21 cellular contexts compared by ENCODE assay signal in the genomic region with DNA sequence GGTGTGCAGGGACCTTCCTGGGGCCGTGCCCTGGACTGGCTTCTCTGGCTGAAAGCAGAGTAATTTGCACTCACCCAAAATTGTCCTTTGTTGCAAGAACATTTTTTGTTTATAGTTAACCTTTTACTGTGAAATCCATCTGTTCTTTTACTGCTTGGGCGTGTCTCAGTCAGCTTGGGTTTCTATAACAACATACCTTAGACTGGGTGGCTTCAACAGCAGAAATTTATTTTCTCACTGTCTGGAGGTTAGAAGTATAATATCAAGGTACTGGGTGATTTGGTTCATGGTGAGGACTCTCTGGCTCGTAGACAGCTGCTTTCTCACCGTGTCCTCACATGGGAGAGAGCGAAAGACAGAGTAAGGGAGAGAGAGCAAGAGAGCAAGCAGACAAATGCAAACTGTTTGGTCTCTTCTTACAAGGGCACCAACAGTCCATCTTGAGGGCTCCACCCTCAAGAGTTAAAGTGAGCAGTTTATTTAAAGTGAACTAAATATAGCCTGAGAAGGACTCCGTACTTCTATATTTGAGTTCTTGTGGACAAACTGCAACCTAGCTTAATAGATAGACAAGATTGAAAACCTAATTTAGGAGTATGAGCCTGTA.
"Had no signal": no experiment of that assay in that cellular context is flagged by ENCODE, and none has a peak within 500 bp of the region (broad histone marks: within the 10 kb centered on the region; RNA-seq: fewer than 3 reads in every experiment).

No MANE protein-coding gene starts in this region.

- H3K4me3 ChIP-seq: dorsolateral prefrontal cortex, lung, neural progenitor cell, tibial nerve, vagina had no signal

- H2AFZ ChIP-seq: neural progenitor cell had no signal

- H3K9me3 ChIP-seq: vagina had no signal

- H3K27ac ChIP-seq: dorsolateral prefrontal cortex, neural progenitor cell, tibial nerve, vagina had no signal

- H3K27ac Mint-ChIP-seq: activated CD4-positive, alpha-beta memory T cell treated with anti-CD3 and anti-CD28 coated beads, Interleukin-2, amount 10 ng/mL, durations not matched to agents 7 days and 5 days; activated CD8-positive, alpha-beta memory T cell treated with anti-CD3 and anti-CD28 coated beads, Interleukin-2, amount 10 ng/mL, durations not matched to agents 7 days and 5 days; activated naive CD8-positive, alpha-beta T cell treated with anti-CD3 and anti-CD28 coated beads, Interleukin-2, amount 10 ng/mL, durations not matched to agents 7 days and 5 days; activated T-helper 17 cell treated with anti-CD3 and anti-CD28 coated beads, Interleukin-2, amount 50 U/mL, for 72 hours; mesothelial cell of epicardium; naive B cell; neural progenitor cell; progenitor cell of endocrine pancreas; stimulated activated naive CD8-positive, alpha-beta T cell treated with anti-CD3 and anti-CD28 coated beads, Interleukin-15, Interleukin-2, amounts not matched to agents 100 ng/mL and 50 ng/mL, for 24 hours; WTC11 had no signal

- H3K27me3 Mint-ChIP-seq: activated CD4-positive, alpha-beta memory T cell treated with anti-CD3 and anti-CD28 coated beads, Interleukin-2, amount 10 ng/mL, durations not matched to agents 7 days and 5 days; progenitor cell of endocrine pancreas had no signal

- H3K27me3 ChIP-seq: neural progenitor cell, tibial nerve, vagina had no signal

- H3K4me3 Mint-ChIP-seq: activated CD4-positive, alpha-beta memory T cell treated with anti-CD3 and anti-CD28 coated beads, Interleukin-2, amount 10 ng/mL, durations not matched to agents 7 days and 5 days; activated CD8-positive, alpha-beta memory T cell treated with anti-CD3 and anti-CD28 coated beads, Interleukin-2, amount 10 ng/mL, durations not matched to agents 7 days and 5 days; activated naive CD8-positive, alpha-beta T cell treated with anti-CD3 and anti-CD28 coated beads, Interleukin-2, amount 10 ng/mL, durations not matched to agents 7 days and 5 days; activated T-helper 17 cell treated with anti-CD3 and anti-CD28 coated beads, Interleukin-2, amount 50 U/mL, for 72 hours; mesothelial cell of epicardium; naive B cell; neural progenitor cell; stimulated activated naive CD8-positive, alpha-beta T cell treated with anti-CD3 and anti-CD28 coated beads, Interleukin-15, Interleukin-2, amounts not matched to agents 100 ng/mL and 50 ng/mL, for 24 hours; WTC11 had no signal

- H3K4me2 ChIP-seq: neural progenitor cell had no signal

- H3K36me3 Mint-ChIP-seq: activated CD8-positive, alpha-beta memory T cell treated with anti-CD3 and anti-CD28 coated beads, Interleukin-2, amount 10 ng/mL, durations not matched to agents 7 days and 5 days; activated naive CD8-positive, alpha-beta T cell treated with anti-CD3 and anti-CD28 coated beads, Interleukin-2, amount 10 ng/mL, durations not matched to agents 7 days and 5 days; neural progenitor cell had no signal

- FAIRE-seq: islet of Langerhans, TTC549 had no signal

- H3K4me1 ChIP-seq: neural progenitor cell, tibial nerve, vagina had no signal

- DNase-seq: activated CD4-positive, alpha-beta memory T cell treated with anti-CD3 and anti-CD28 coated beads, Interleukin-2, amount 10 ng/mL, durations not matched to agents 7 days and 5 days; activated CD4-positive, alpha-beta T cell treated with anti-CD3 and anti-CD28 coated beads for 4 hours; activated CD8-positive, alpha-beta memory T cell treated with anti-CD3 and anti-CD28 coated beads, Interleukin-2, amount 10 ng/mL, durations not matched to agents 7 days and 5 days; activated naive CD4-positive, alpha-beta T cell; activated naive CD8-positive, alpha-beta T cell treated with anti-CD3 and anti-CD28 coated beads, Interleukin-2, amount 10 ng/mL, durations not matched to agents 7 days and 5 days; amygdala; dorsolateral prefrontal cortex; foreskin fibroblast; left cardiac atrium; naive B cell had no signal

- H3K36me3 ChIP-seq: neural progenitor cell, tibial nerve, vagina had no signal

- ATAC-seq: activated CD8-positive, alpha-beta memory T cell treated with anti-CD3 and anti-CD28 coated beads, Interleukin-2, amount 10 ng/mL, durations not matched to agents 7 days and 5 days; activated T-helper 17 cell treated with anti-CD3 and anti-CD28 coated beads, Interleukin-2, amount 50 U/mL, for 72 hours; left cardiac atrium; WTC11 had no signal

- H3K4me1 Mint-ChIP-seq: activated CD4-positive, alpha-beta memory T cell treated with anti-CD3 and anti-CD28 coated beads, Interleukin-2, amount 10 ng/mL, durations not matched to agents 7 days and 5 days; activated CD8-positive, alpha-beta memory T cell treated with anti-CD3 and anti-CD28 coated beads, Interleukin-2, amount 10 ng/mL, durations not matched to agents 7 days and 5 days; activated naive CD8-positive, alpha-beta T cell treated with anti-CD3 and anti-CD28 coated beads, Interleukin-2, amount 10 ng/mL, durations not matched to agents 7 days and 5 days; activated T-helper 17 cell treated with anti-CD3 and anti-CD28 coated beads, Interleukin-2, amount 50 U/mL, for 72 hours; naive B cell; neural progenitor cell; WTC11 had no signal

- H3K9ac ChIP-seq: neural progenitor cell had no signal
